39 cellular contexts compared by ENCODE assay signal in genomic region chr7:151239837-151240459, GRCh38. TPM values are rescaled to one million over a fixed set of nuclear protein-coding genes. Genes with fewer than 3 reads are reported as not detected.
DNase-seq lines count a peak whose midpoint lies in the region; ATAC-seq, FAIRE-seq and TF ChIP-seq lines count a peak whose summit lies in the region.
"Had no signal": no experiment of that assay in that cellular context is flagged by ENCODE, and none has a peak within 500 bp of the region (broad histone marks: within the 10 kb centered on the region; RNA-seq: fewer than 3 reads in every experiment).

No MANE protein-coding gene starts in this region.

- H3K4me3 ChIP-seq in HepG2 (replicated peaks in 1 of 3; ENCODE audit: insufficient read depth in 1 of 3, low read depth in 2 of 3, low read length in 3 of 3) (no peak overlapping the region), right lobe of liver (no peak overlapping the region), Karpas-422 (ENCODE audit: low read length) (no peak overlapping the region)
- H3K4me3 ChIP-seq: adrenal gland; BLaER1 treated with 17β-estradiol and CSF1 and Interleukin-3, amounts not matched to agents 10 nM and 100 nM; body of pancreas; ovary; smooth muscle cell; thyroid gland; vagina had no signal

- POLR2A ChIA-PET in HepG2 (lab: Yijun Ruan, JAX), result no interaction called here

- WGBS in HepG2 (ENCODE audit: low lambda C conversion rate), result 83% methylated on average over 11 of the region's 11 CpGs
- WGBS in right lobe of liver (ENCODE audit: insufficient coverage, low coverage, low lambda C conversion rate, missing lambda C conversion rate), result 85% methylated on average over 9 of the region's 11 CpGs

- H2AFZ ChIP-seq in HepG2 (ENCODE audit: low read length) (no peak overlapping the region), Karpas-422 (ENCODE audit: low read length) (no peak overlapping the region)

- ATAC-seq in HepG2 (no peak), right lobe of liver (no peak), HG02852 (IDR thresholded peaks at IDR 0.05; ENCODE audit: unreplicated experiment) (no peak)
- ATAC-seq: body of pancreas, WTC11 had no signal

- no peaks in the 10 kb centered on the region for H3K9me2 ChIP-seq in Karpas-422 (replicated peaks; ENCODE audit: insufficient read depth, low read length)

- no TSS peak for BruUV-seq in HepG2 (replicated peaks; lab: Mats Ljungman, UMichigan)

- TF ChIP-seq RAD21 in HepG2 (CRISPR knock-in tag; IDR thresholded peaks at IDR 0.05), result no peak

- H3K9me3 Mint-ChIP-seq in nephron progenitor cell, result no peaks in the 10 kb centered on the region
- H3K9me3 Mint-ChIP-seq: activated CD4-positive, alpha-beta T cell treated with anti-CD3 and anti-CD28 coated beads, Interleukin-2, amount 10 ng/mL, durations not matched to agents 7 days and 5 days; nephron; WTC11 had no signal

- H3K36me3 ChIP-seq in HepG2 (replicated peaks in 1 of 2; ENCODE audit: control insufficient read depth in 1 of 2, insufficient read depth in 2 of 2, low read length in 2 of 2) (peaks cover 6 to 25% of the 10 kb centered on the region in 2 experiments; a peak in 4 of 5 replicates), right lobe of liver (peaks cover 0 to 23% (median 0%) of the 10 kb centered on the region in 4 donors), Karpas-422 (ENCODE audit: insufficient read depth, low read length) (no peaks in the 10 kb centered on the region)
- H3K36me3 ChIP-seq: ovary had no signal

- H3K4me2 ChIP-seq in HepG2 (ENCODE audit: low read depth, low read length) (no peak overlapping the region), Karpas-422 (ENCODE audit: low read depth, low read length, poor library complexity, severe bottlenecking) (no peak overlapping the region)
- H3K4me2 ChIP-seq: BLaER1 treated with 17β-estradiol and CSF1 and Interleukin-3, amounts not matched to agents 10 nM and 100 nM; smooth muscle cell had no signal

- H3K27ac ChIP-seq in HepG2 (ENCODE audit: extremely low read length, insufficient read depth, low read length), result no peak overlapping the region
- H3K27ac ChIP-seq in right lobe of liver, result no peak overlapping the region
- no peak overlapping the region for H3K27ac ChIP-seq in Karpas-422 (ENCODE audit: low read length)
- H3K27ac ChIP-seq: BLaER1 treated with 17β-estradiol and CSF1 and Interleukin-3, amounts not matched to agents 10 nM and 100 nM; body of pancreas; ovary; thyroid gland; vagina had no signal

- no peak overlapping the region for H3K4me3 Mint-ChIP-seq in nephron progenitor cell
- H3K4me3 Mint-ChIP-seq: activated CD4-positive, alpha-beta T cell treated with anti-CD3 and anti-CD28 coated beads, Interleukin-2, amount 10 ng/mL, durations not matched to agents 7 days and 5 days; nephron; WTC11 had no signal

- FAIRE-seq in HepG2 (lab: Jason Lieb, UNC), result no peak
- FAIRE-seq: D721Med, endometrium, frontal cortex had no signal

- peaks cover 4% of the 10 kb centered on the region for H3K36me3 Mint-ChIP-seq in nephron progenitor cell (ENCODE audit: low read depth)

- intact Hi-C loops in HepG2 (cut with micrococcal nuclease; ENCODE audit: unreplicated experiment) (loop anchor here (10.0 kb wide), 1 partner anchor 155 kb away; the partner anchor contains the start of genes AGAP3, FASTK and TMUB1), right lobe of liver (cut with DNase I) (no loop called here)

- no peak for DNase-seq in HepG2 (ENCODE audit: low spot score)
- no peak for DNase-seq in right lobe of liver
- DNase-seq in Karpas-422, result peak; percentile 40
- no peak for DNase-seq in nephron progenitor cell
- no peak for DNase-seq in NCI-H1105 (lab: John Stamatoyannopoulos, UW)
- DNase-seq in SIG-M5 (lab: John Stamatoyannopoulos, UW), result no peak
- DNase-seq: activated CD4-positive, alpha-beta T cell treated with anti-CD3 and anti-CD28 coated beads, Interleukin-2, amount 10 ng/mL, durations not matched to agents 7 days and 5 days; activated effector memory CD4-positive, alpha-beta T cell treated with anti-CD3 and anti-CD28 coated beads, Interleukin-2, amount 50 U/mL, for 16 hours; adrenal gland; body of pancreas; cerebellar nuclear complex; DND-41; hippocampal formation; KBM-7; mammary epithelial cell; NCI-H1105 treated with DMSO at 0.1 percent for 48 hours; NCI-H1930; NCI-H2171 treated with DMSO at 0.1 percent for 48 hours; NCI-H510A; retina; RPMI8226; stimulated activated CD4-positive, alpha-beta T cell treated with anti-CD3 and anti-CD28 coated beads, Interleukin-1b, Interleukin-23, amount 100 ng/mL, for 48 hours; T-helper 1 cell; thyroid gland had no signal

- H3K27me3 Mint-ChIP-seq in nephron progenitor cell (ENCODE audit: low read depth, poor library complexity), result peaks cover 8% of the 10 kb centered on the region

- TF ChIP-seq CTCF in HepG2 (CRISPR knock-in tag; IDR thresholded peaks at IDR 0.05) (no peak), right lobe of liver (IDR thresholded peaks at IDR 0.05) (no peak), nephron progenitor cell (IDR thresholded peaks at IDR 0.05) (no peak)

- H3K9ac ChIP-seq in HepG2 (ENCODE audit: insufficient read depth, low read depth, low read length) (no peak overlapping the region), Karpas-422 (ENCODE audit: low read length) (no peak overlapping the region)
- H3K9ac ChIP-seq: BLaER1 treated with 17β-estradiol and CSF1 and Interleukin-3, amounts not matched to agents 10 nM and 100 nM had no signal

- H3K4me1 ChIP-seq in HepG2 (ENCODE audit: insufficient read depth, low read length) (peaks cover 37% of the 10 kb centered on the region), right lobe of liver (peaks cover 0 to 7% (median 0%) of the 10 kb centered on the region in 4 donors), Karpas-422 (ENCODE audit: low read length) (peaks cover 18% of the 10 kb centered on the region)

- H4K20me1 ChIP-seq in HepG2 (ENCODE audit: insufficient read depth, low read length) (peaks cover 2% of the 10 kb centered on the region; the same call in 1 of the 2 replicates), Karpas-422 (ENCODE audit: insufficient read depth, low read depth, low read length) (peaks cover 8% of the 10 kb centered on the region; the same call in 1 of the 2 replicates)

- peaks cover 26% of the 10 kb centered on the region for H3K4me1 Mint-ChIP-seq in nephron progenitor cell

- peaks cover 0 to 4% of the 10 kb centered on the region in 2 experiments; a peak in 2 of 5 replicates for H3K27me3 ChIP-seq in HepG2 (ENCODE audit: control insufficient read depth in 1 of 2, insufficient read depth in 2 of 2, low read length in 2 of 2)
- H3K27me3 ChIP-seq in right lobe of liver, result peaks cover 0 to under 1% of the 10 kb centered on the region in 2 donors
- H3K27me3 ChIP-seq in Karpas-422 (ENCODE audit: low read length), result no peaks in the 10 kb centered on the region
- H3K27me3 ChIP-seq: adrenal gland, body of pancreas, ovary, thyroid gland, vagina had no signal

- CTCF ChIA-PET in HepG2 (lab: Yijun Ruan, JAX; ENCODE audit: low intra/inter-chr PET ratio, low total read pairs), result no interaction called here

- no peak for TF ChIP-seq POLR2A in HepG2 (IDR thresholded peaks at IDR 0.05; ENCODE audit: insufficient read depth in 1 of 2, low read depth in 2 of 2, low read length in 2 of 2)
- no peak for TF ChIP-seq POLR2A in right lobe of liver (IDR thresholded peaks at IDR 0.05)

- H3K9me3 ChIP-seq in HepG2 (ENCODE audit: low read length) (no peaks in the 10 kb centered on the region), right lobe of liver (no peaks in the 10 kb centered on the region), Karpas-422 (ENCODE audit: low read length) (no peaks in the 10 kb centered on the region)
- H3K9me3 ChIP-seq: adrenal gland; BLaER1 treated with 17β-estradiol and CSF1 and Interleukin-3, amounts not matched to agents 10 nM and 100 nM; body of pancreas; ovary; thyroid gland; vagina had no signal

- H3K27ac Mint-ChIP-seq in nephron progenitor cell, result peak overlapping the region; percentile 66
- H3K27ac Mint-ChIP-seq: WTC11 had no signal

- H3K79me2 ChIP-seq in HepG2 (ENCODE audit: insufficient read depth, low read length), result no peaks in the 10 kb centered on the region
- H3K79me2 ChIP-seq in Karpas-422 (ENCODE audit: low read length), result peaks cover 2% of the 10 kb centered on the region; the same call in 1 of the 2 replicates

- in situ Hi-C loops in HepG2 (cut with HindIII; ENCODE audit: extremely low pct_ligation_motif_present, low pct_unique_long_range_greater_than_20kb), result no loop called here

- no peak for TF ChIP-seq EP300 in HepG2 (IDR thresholded peaks at IDR 0.05; ENCODE audit: low read depth in 2 of 2, low read length in 2 of 2)
- TF ChIP-seq EP300 in HepG2 (CRISPR knock-in tag; IDR thresholded peaks at IDR 0.05; ENCODE audit: borderline replicate concordance), result no peak

RNA-seq across cellular contexts. Expression of gene CHPF2, which starts 7.7 kb away (rescaled TPM):
- 10.2 and 21.5 TPM in 2 replicates for total RNA-seq in HepG2 (2016; rRNA removed; fragmentation: Illumina TruSeq; extraction: Trizol)
- total RNA-seq in HepG2 (2016; cell fraction: cytosol; rRNA removed; fragmentation: Illumina TruSeq; extraction: Trizol; ENCODE audit: low read depth), result 1.7 and 2.5 TPM in 2 replicates
- total RNA-seq in HepG2 (2016; cell fraction: insoluble cytoplasmic fraction; rRNA removed; fragmentation: Illumina TruSeq; extraction: Trizol), result 9.4 and 21.0 TPM in 2 replicates
- total RNA-seq in HepG2 (2016; cell fraction: membrane; rRNA removed; fragmentation: Illumina TruSeq; extraction: Trizol), result 5.8 and 7.3 TPM in 2 replicates
- 26.3 and 31.0 TPM in 2 replicates for total RNA-seq in HepG2 (2016; cell fraction: nucleus; rRNA removed; fragmentation: Illumina TruSeq; extraction: Trizol)
- polyA plus RNA-seq in HepG2 (2011; rRNA removed), result 15.4 and 22.5 TPM in 2 replicates
- 13.1 and 17.3 TPM in 2 replicates for polyA plus RNA-seq in HepG2 (2011; cell fraction: cytosol; rRNA removed)
- polyA plus RNA-seq in HepG2 (2011; cell fraction: nucleus; rRNA removed), result 62.4 and 64.6 TPM in 2 replicates
- 12.1 and 17.0 TPM in 2 replicates for polyA plus RNA-seq in HepG2 (2012)
- 1.1 and 1.3 TPM in 2 replicates for polyA plus RNA-seq in HepG2 (2016; cell fraction: cytosol; fragmentation: Illumina TruSeq; extraction: Trizol; ENCODE audit: low read depth)
- 8.7 and 8.9 TPM in 2 replicates for polyA plus RNA-seq in HepG2 (2016; cell fraction: insoluble cytoplasmic fraction; fragmentation: Illumina TruSeq; extraction: Trizol; ENCODE audit: low read depth)
- polyA plus RNA-seq in HepG2 (2016; cell fraction: membrane; fragmentation: Illumina TruSeq; extraction: Trizol; ENCODE audit: low read depth), result 3.0 and 4.1 TPM in 2 replicates
- polyA plus RNA-seq in HepG2 (2016; cell fraction: nucleus; fragmentation: Illumina TruSeq; extraction: Trizol; ENCODE audit: insufficient read depth, low read depth), result 33.0 and 37.5 TPM in 2 replicates
- polyA minus RNA-seq in HepG2 (2011; rRNA and poly(A)+ RNA removed; ENCODE audit: low replicate concordance), result 28.1 and 43.5 TPM in 2 replicates
- 15.1 and 16.0 TPM in 2 replicates for polyA minus RNA-seq in HepG2 (2011; cell fraction: cytosol; rRNA and poly(A)+ RNA removed)
- polyA minus RNA-seq in HepG2 (2011; cell fraction: nucleus; rRNA and poly(A)+ RNA removed), result 30.7 and 33.6 TPM in 2 replicates
- 10 to 100 TPM; 11.9 to 20.7 (median 17.7) TPM for total RNA-seq in right lobe of liver
- 24.7 and 33.2 TPM in 2 replicates for total RNA-seq in Karpas-422 (2014; rRNA removed; shearing (Covaris generic); ENCODE audit: low replicate concordance)

RNA-seq across cellular contexts. Expression of gene SMARCD3, which starts 8.5 kb away (rescaled TPM):
- 0.53 and 0.62 TPM in 2 replicates for total RNA-seq in HepG2 (2016; rRNA removed; fragmentation: Illumina TruSeq; extraction: Trizol)
- 0.79 and 1.2 TPM in 2 replicates for total RNA-seq in HepG2 (2016; cell fraction: cytosol; rRNA removed; fragmentation: Illumina TruSeq; extraction: Trizol; ENCODE audit: low read depth)
- total RNA-seq in HepG2 (2016; cell fraction: insoluble cytoplasmic fraction; rRNA removed; fragmentation: Illumina TruSeq; extraction: Trizol), result 0.24 and 0.84 TPM in 2 replicates
- 0.86 and 1.2 TPM in 2 replicates for total RNA-seq in HepG2 (2016; cell fraction: membrane; rRNA removed; fragmentation: Illumina TruSeq; extraction: Trizol)
- total RNA-seq in HepG2 (2016; cell fraction: nucleus; rRNA removed; fragmentation: Illumina TruSeq; extraction: Trizol), result 0.62 and 1.0 TPM in 2 replicates
- 0.20 and 0.44 TPM in 2 replicates for polyA plus RNA-seq in HepG2 (2011; rRNA removed)
- 0.08 and 0.09 TPM in 2 replicates for polyA plus RNA-seq in HepG2 (2011; cell fraction: cytosol; rRNA removed)
- 1.7 and 2.4 TPM in 2 replicates for polyA plus RNA-seq in HepG2 (2011; cell fraction: nucleus; rRNA removed)
- polyA plus RNA-seq in HepG2 (2012), result 3.8 and 4.0 TPM in 2 replicates
- polyA plus RNA-seq in HepG2 (2016; cell fraction: cytosol; fragmentation: Illumina TruSeq; extraction: Trizol; ENCODE audit: low read depth), result 0.55 and 0.76 TPM in 2 replicates
- 0.35 and 0.52 TPM in 2 replicates for polyA plus RNA-seq in HepG2 (2016; cell fraction: insoluble cytoplasmic fraction; fragmentation: Illumina TruSeq; extraction: Trizol; ENCODE audit: low read depth)
- polyA plus RNA-seq in HepG2 (2016; cell fraction: membrane; fragmentation: Illumina TruSeq; extraction: Trizol; ENCODE audit: low read depth), result 0.62 and 0.80 TPM in 2 replicates
- polyA plus RNA-seq in HepG2 (2016; cell fraction: nucleus; fragmentation: Illumina TruSeq; extraction: Trizol; ENCODE audit: insufficient read depth, low read depth), result 2.7 and 3.3 TPM in 2 replicates
- 0.38 and 3.6 TPM in 2 replicates for polyA minus RNA-seq in HepG2 (2011; rRNA and poly(A)+ RNA removed; ENCODE audit: low replicate concordance)
- 1.1 TPM in 1 of 2 replicates, not detected in the other for polyA minus RNA-seq in HepG2 (2011; cell fraction: cytosol; rRNA and poly(A)+ RNA removed)
- polyA minus RNA-seq in HepG2 (2011; cell fraction: nucleus; rRNA and poly(A)+ RNA removed), result 0.25 and 0.64 TPM in 2 replicates
- 1 to 10 TPM; 2.4 to 7.3 (median 2.7) TPM for total RNA-seq in right lobe of liver
- total RNA-seq in Karpas-422 (2014; rRNA removed; shearing (Covaris generic); ENCODE audit: low replicate concordance), result 3.2 and 8.7 TPM in 2 replicates

RNA-seq across cellular contexts. Expression of gene ABCF2, which starts 12.9 kb away (rescaled TPM):
- total RNA-seq in HepG2 (2016; rRNA removed; fragmentation: Illumina TruSeq; extraction: Trizol) (42.5 and 43.0 TPM in 2 replicates), right lobe of liver (10 to 100 TPM in 4 of 6 experiments, 1 to 10 TPM in 2; 7.3 to 22.3 (median 11.4) TPM)
- 7.5 and 8.4 TPM in 2 replicates for total RNA-seq in HepG2 (2016; cell fraction: cytosol; rRNA removed; fragmentation: Illumina TruSeq; extraction: Trizol; ENCODE audit: low read depth)
- 41.2 and 42.3 TPM in 2 replicates for total RNA-seq in HepG2 (2016; cell fraction: insoluble cytoplasmic fraction; rRNA removed; fragmentation: Illumina TruSeq; extraction: Trizol)
- total RNA-seq in HepG2 (2016; cell fraction: membrane; rRNA removed; fragmentation: Illumina TruSeq; extraction: Trizol), result 21.7 and 24.5 TPM in 2 replicates
- 22.4 and 24.6 TPM in 2 replicates for total RNA-seq in HepG2 (2016; cell fraction: nucleus; rRNA removed; fragmentation: Illumina TruSeq; extraction: Trizol)
- polyA plus RNA-seq in HepG2 (2011; rRNA removed), result 16.3 and 18.5 TPM in 2 replicates
- 19.7 and 19.8 TPM in 2 replicates for polyA plus RNA-seq in HepG2 (2011; cell fraction: cytosol; rRNA removed)
- polyA plus RNA-seq in HepG2 (2011; cell fraction: nucleus; rRNA removed), result 20.0 and 25.1 TPM in 2 replicates
- polyA plus RNA-seq in HepG2 (2012), result 12.8 and 19.4 TPM in 2 replicates
- 5.7 and 6.2 TPM in 2 replicates for polyA plus RNA-seq in HepG2 (2016; cell fraction: cytosol; fragmentation: Illumina TruSeq; extraction: Trizol; ENCODE audit: low read depth)
- polyA plus RNA-seq in HepG2 (2016; cell fraction: insoluble cytoplasmic fraction; fragmentation: Illumina TruSeq; extraction: Trizol; ENCODE audit: low read depth), result 26.4 and 36.5 TPM in 2 replicates
- 12.8 and 14.1 TPM in 2 replicates for polyA plus RNA-seq in HepG2 (2016; cell fraction: membrane; fragmentation: Illumina TruSeq; extraction: Trizol; ENCODE audit: low read depth)
- polyA plus RNA-seq in HepG2 (2016; cell fraction: nucleus; fragmentation: Illumina TruSeq; extraction: Trizol; ENCODE audit: insufficient read depth, low read depth), result 33.8 and 36.4 TPM in 2 replicates
- 23.8 and 78.9 TPM in 2 replicates for polyA minus RNA-seq in HepG2 (2011; rRNA and poly(A)+ RNA removed; ENCODE audit: low replicate concordance)
- polyA minus RNA-seq in HepG2 (2011; cell fraction: cytosol; rRNA and poly(A)+ RNA removed), result 9.2 and 9.3 TPM in 2 replicates
- 13.9 and 19.9 TPM in 2 replicates for polyA minus RNA-seq in HepG2 (2011; cell fraction: nucleus; rRNA and poly(A)+ RNA removed)
- 31.2 and 48.6 TPM in 2 replicates for total RNA-seq in Karpas-422 (2014; rRNA removed; shearing (Covaris generic); ENCODE audit: low replicate concordance)

RNA-seq across cellular contexts. Expression of gene H2BK1, which starts 29.7 kb away (rescaled TPM):
- not detected in 2 replicates for total RNA-seq in HepG2 (2016; rRNA removed; fragmentation: Illumina TruSeq; extraction: Trizol)
- total RNA-seq in HepG2 (2016; cell fraction: cytosol; rRNA removed; fragmentation: Illumina TruSeq; extraction: Trizol; ENCODE audit: low read depth), result not detected in 2 replicates
- total RNA-seq in HepG2 (2016; cell fraction: insoluble cytoplasmic fraction; rRNA removed; fragmentation: Illumina TruSeq; extraction: Trizol), result not detected in 2 replicates
- total RNA-seq in HepG2 (2016; cell fraction: membrane; rRNA removed; fragmentation: Illumina TruSeq; extraction: Trizol), result not detected in 2 replicates
- total RNA-seq in HepG2 (2016; cell fraction: nucleus; rRNA removed; fragmentation: Illumina TruSeq; extraction: Trizol), result not detected in 2 replicates
- polyA plus RNA-seq in HepG2 (2011; rRNA removed), result not detected in 2 replicates
- not detected in 2 replicates for polyA plus RNA-seq in HepG2 (2011; cell fraction: cytosol; rRNA removed)
- polyA plus RNA-seq in HepG2 (2011; cell fraction: nucleus; rRNA removed), result not detected in 2 replicates
- not detected in 2 replicates for polyA plus RNA-seq in HepG2 (2012)
- polyA plus RNA-seq in HepG2 (2016; cell fraction: cytosol; fragmentation: Illumina TruSeq; extraction: Trizol; ENCODE audit: low read depth), result not detected in 2 replicates
- not detected in 2 replicates for polyA plus RNA-seq in HepG2 (2016; cell fraction: insoluble cytoplasmic fraction; fragmentation: Illumina TruSeq; extraction: Trizol; ENCODE audit: low read depth)
- not detected in 2 replicates for polyA plus RNA-seq in HepG2 (2016; cell fraction: membrane; fragmentation: Illumina TruSeq; extraction: Trizol; ENCODE audit: low read depth)
- not detected in 2 replicates for polyA plus RNA-seq in HepG2 (2016; cell fraction: nucleus; fragmentation: Illumina TruSeq; extraction: Trizol; ENCODE audit: insufficient read depth, low read depth)
- polyA minus RNA-seq in HepG2 (2011; rRNA and poly(A)+ RNA removed; ENCODE audit: low replicate concordance), result not detected in 2 replicates
- not detected in 2 replicates for polyA minus RNA-seq in HepG2 (2011; cell fraction: cytosol; rRNA and poly(A)+ RNA removed)
- 1.4 and 1.7 TPM in 2 replicates for polyA minus RNA-seq in HepG2 (2011; cell fraction: nucleus; rRNA and poly(A)+ RNA removed)
- total RNA-seq in right lobe of liver, result not detected
- total RNA-seq in Karpas-422 (2014; rRNA removed; shearing (Covaris generic); ENCODE audit: low replicate concordance), result not detected in 2 replicates
- total RNA-seq: activated CD4-positive, alpha-beta T cell treated with anti-CD3 and anti-CD28 coated beads, Interleukin-2, amount 10 ng/mL, durations not matched to agents 7 days and 5 days; activated CD8-positive, alpha-beta memory T cell treated with anti-CD3 and anti-CD28 coated beads for 36 hours; adrenal gland; body of pancreas; dermis microvascular lymphatic vessel endothelial cell; frontal cortex; HT-29; mammary epithelial cell; MCF 10A; SK-MEL-5; smooth muscle cell; thyroid gland; vagina had no signal
- polyA plus RNA-seq: adrenal gland, mammary epithelial cell, smooth muscle cell had no signal

RNA-seq across cellular contexts. Expression of gene ASB10, which starts 52.9 kb away (rescaled TPM):
- total RNA-seq in HepG2 (2016; rRNA removed; fragmentation: Illumina TruSeq; extraction: Trizol), result not detected in 2 replicates
- total RNA-seq in HepG2 (2016; cell fraction: cytosol; rRNA removed; fragmentation: Illumina TruSeq; extraction: Trizol; ENCODE audit: low read depth), result not detected in 2 replicates
- not detected in 2 replicates for total RNA-seq in HepG2 (2016; cell fraction: insoluble cytoplasmic fraction; rRNA removed; fragmentation: Illumina TruSeq; extraction: Trizol)
- total RNA-seq in HepG2 (2016; cell fraction: membrane; rRNA removed; fragmentation: Illumina TruSeq; extraction: Trizol), result not detected in 2 replicates
- not detected in 2 replicates for total RNA-seq in HepG2 (2016; cell fraction: nucleus; rRNA removed; fragmentation: Illumina TruSeq; extraction: Trizol)
- polyA plus RNA-seq in HepG2 (2011; rRNA removed), result not detected in 2 replicates
- not detected in 2 replicates for polyA plus RNA-seq in HepG2 (2011; cell fraction: cytosol; rRNA removed)
- not detected in 2 replicates for polyA plus RNA-seq in HepG2 (2011; cell fraction: nucleus; rRNA removed)
- polyA plus RNA-seq in HepG2 (2012), result not detected in 2 replicates
- polyA plus RNA-seq in HepG2 (2016; cell fraction: cytosol; fragmentation: Illumina TruSeq; extraction: Trizol; ENCODE audit: low read depth), result not detected in 2 replicates
- polyA plus RNA-seq in HepG2 (2016; cell fraction: insoluble cytoplasmic fraction; fragmentation: Illumina TruSeq; extraction: Trizol; ENCODE audit: low read depth), result not detected in 2 replicates
- not detected in 2 replicates for polyA plus RNA-seq in HepG2 (2016; cell fraction: membrane; fragmentation: Illumina TruSeq; extraction: Trizol; ENCODE audit: low read depth)
- not detected in 2 replicates for polyA plus RNA-seq in HepG2 (2016; cell fraction: nucleus; fragmentation: Illumina TruSeq; extraction: Trizol; ENCODE audit: insufficient read depth, low read depth)
- polyA minus RNA-seq in HepG2 (2011; rRNA and poly(A)+ RNA removed; ENCODE audit: low replicate concordance), result not detected in 2 replicates
- not detected in 2 replicates for polyA minus RNA-seq in HepG2 (2011; cell fraction: cytosol; rRNA and poly(A)+ RNA removed)
- not detected in 2 replicates for polyA minus RNA-seq in HepG2 (2011; cell fraction: nucleus; rRNA and poly(A)+ RNA removed)
- total RNA-seq in right lobe of liver, result not detected
- total RNA-seq in Karpas-422 (2014; rRNA removed; shearing (Covaris generic); ENCODE audit: low replicate concordance), result not detected in 2 replicates
- total RNA-seq: activated CD4-positive, alpha-beta T cell treated with anti-CD3 and anti-CD28 coated beads, Interleukin-2, amount 10 ng/mL, durations not matched to agents 7 days and 5 days; activated CD8-positive, alpha-beta memory T cell treated with anti-CD3 and anti-CD28 coated beads for 36 hours; adrenal gland; body of pancreas; dermis microvascular lymphatic vessel endothelial cell; frontal cortex; HT-29; mammary epithelial cell; MCF 10A; ovary; SK-MEL-5; smooth muscle cell; thyroid gland; vagina; WTC11 had no signal
- polyA plus RNA-seq: adrenal gland, mammary epithelial cell, ovary, smooth muscle cell had no signal
